In the genomic region with DNA sequence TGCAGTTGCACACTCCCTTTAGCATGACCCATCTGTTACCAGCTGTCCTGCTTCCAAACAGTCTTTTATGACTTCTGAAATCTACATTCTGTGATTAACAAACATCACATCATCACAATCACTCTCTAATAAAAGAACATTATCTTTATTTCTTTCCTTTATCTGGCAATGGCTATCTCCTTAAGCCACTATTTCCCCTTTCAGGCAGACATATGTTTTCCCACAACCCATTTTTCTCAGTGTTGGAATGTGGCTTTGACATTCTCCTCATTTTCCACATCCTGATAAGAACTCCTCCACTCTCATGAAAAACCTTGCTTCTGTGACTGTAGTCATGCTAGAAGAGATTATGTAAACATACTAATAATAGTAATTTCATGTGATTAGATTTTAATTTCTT, we compare ENCODE assay signal across 14 cellular contexts.
"Had no signal": no experiment of that assay in that cellular context is flagged by ENCODE, and none has a peak within 500 bp of the region (broad histone marks: within the 10 kb centered on the region; RNA-seq: fewer than 3 reads in every experiment).

No MANE protein-coding gene starts in this region.

- DNase-seq: activated B cell treated with CpG ODN at 0.5 μM for 24 hours; activated CD4-positive, alpha-beta T cell treated with anti-CD3 and anti-CD28 coated beads, Interleukin-2, amount 10 ng/mL, durations not matched to agents 7 days and 5 days; activated naive CD4-positive, alpha-beta T cell treated with Interleukin-2 at 50 U/mL for 16 hours; body of pancreas; hypothalamus; lower lobe of right lung; naive thymus-derived CD4-positive, alpha-beta T cell; stimulated activated CD4-positive, alpha-beta T cell treated with anti-CD3 and anti-CD28 coated beads, Interleukin-4, amount 100 ng/mL, for 24 hours; stimulated activated naive CD4-positive, alpha-beta T cell; tibial artery; uterus had no signal

- H3K36me3 Mint-ChIP-seq: naive thymus-derived CD4-positive, alpha-beta T cell had no signal

- H3K4me1 ChIP-seq: body of pancreas, lower lobe of right lung, SJSA1, tibial artery, uterus had no signal

- H3K27ac ChIP-seq: body of pancreas, lower lobe of right lung, SJSA1, skin epidermis, tibial artery, uterus had no signal

- H3K4me3 ChIP-seq: body of pancreas, lower lobe of right lung, SJSA1, skin epidermis, tibial artery, uterus had no signal

- H3K27me3 Mint-ChIP-seq: activated B cell treated with CpG ODN at 0.5 μM for 24 hours had no signal

- H3K27ac Mint-ChIP-seq: activated B cell treated with CpG ODN at 0.5 μM for 24 hours; activated CD4-positive, alpha-beta T cell treated with anti-CD3 and anti-CD28 coated beads, Interleukin-2, amount 10 ng/mL, durations not matched to agents 7 days and 5 days; naive thymus-derived CD4-positive, alpha-beta T cell; T-helper 2 cell treated with Interferon-gamma antibody and Interleukin-4, amounts not matched to agents 5 μg/mL and 100 μg/mL, for 36 hours had no signal

- H3K27me3 ChIP-seq: body of pancreas, SJSA1, tibial artery, uterus had no signal

- H3K9me3 Mint-ChIP-seq: activated B cell treated with CpG ODN at 0.5 μM for 24 hours; activated CD4-positive, alpha-beta T cell treated with anti-CD3 and anti-CD28 coated beads, Interleukin-2, amount 10 ng/mL, durations not matched to agents 7 days and 5 days; naive thymus-derived CD4-positive, alpha-beta T cell; T-helper 2 cell treated with Interferon-gamma antibody and Interleukin-4, amounts not matched to agents 5 μg/mL and 100 μg/mL, for 36 hours had no signal

- H3K4me1 Mint-ChIP-seq: activated B cell treated with CpG ODN at 0.5 μM for 24 hours; activated CD4-positive, alpha-beta T cell treated with anti-CD3 and anti-CD28 coated beads, Interleukin-2, amount 10 ng/mL, durations not matched to agents 7 days and 5 days; naive thymus-derived CD4-positive, alpha-beta T cell had no signal

- H3K9me3 ChIP-seq: body of pancreas, lower lobe of right lung, SJSA1, tibial artery, uterus had no signal

- H3K36me3 ChIP-seq: lower lobe of right lung, SJSA1, tibial artery, uterus had no signal

- H3K4me3 Mint-ChIP-seq: activated B cell treated with CpG ODN at 0.5 μM for 24 hours; activated CD4-positive, alpha-beta T cell treated with anti-CD3 and anti-CD28 coated beads, Interleukin-2, amount 10 ng/mL, durations not matched to agents 7 days and 5 days; naive thymus-derived CD4-positive, alpha-beta T cell; T-helper 2 cell treated with Interferon-gamma antibody and Interleukin-4, amounts not matched to agents 5 μg/mL and 100 μg/mL, for 36 hours had no signal
